34 cellular contexts compared by ENCODE assay signal in genomic region chr20:23662276-23662870, GRCh38. TPM values are rescaled to one million over a fixed set of nuclear protein-coding genes. Genes with fewer than 3 reads are reported as not detected.
"Had no signal": no experiment of that assay in that cellular context is flagged by ENCODE, and none has a peak within 500 bp of the region (broad histone marks: within the 10 kb centered on the region; RNA-seq: fewer than 3 reads in every experiment).

No MANE protein-coding gene starts in this region.

- H3K4me3 ChIP-seq: adrenal gland, body of pancreas, gastrocnemius medialis had no signal

- H3K27me3 ChIP-seq: adrenal gland, body of pancreas, foreskin keratinocyte, gastrocnemius medialis had no signal

- DNase-seq: activated B cell treated with CpG ODN at 0.5 μM for 24 hours; activated CD4-positive, alpha-beta T cell treated with anti-CD3 and anti-CD28 coated beads for 48 hours; activated CD4-positive, alpha-beta T cell treated with anti-CD3 and anti-CD28 coated beads, Interleukin-2, amount 50 U/mL, for 1 hour; activated CD4-positive, alpha-beta T cell treated with anti-CD3 and anti-CD28 coated beads, Interleukin-2, amount 50 U/mL, for 48 hours; activated CD8-positive, alpha-beta memory T cell treated with anti-CD3 and anti-CD28 coated beads for 24 hours; activated CD8-positive, alpha-beta T cell treated with anti-CD3 and anti-CD28 coated beads for 36 hours; activated effector memory CD4-positive, alpha-beta T cell treated with Interleukin-2 at 50 U/mL for 16 hours; activated gamma-delta T cell treated with Interleukin-2 at 50 U/mL for 16 hours; activated naive CD4-positive, alpha-beta T cell treated with anti-CD3 and anti-CD28 coated beads, Interleukin-2, amount 50 U/mL, for 16 hours; activated naive CD4-positive, alpha-beta T cell treated with Interleukin-2 at 50 U/mL for 16 hours; activated naive CD8-positive, alpha-beta T cell treated with anti-CD3 and anti-CD28 coated beads, Interleukin-2, amount 50 U/mL, for 24 hours; activated T-cell treated with anti-CD3 and anti-CD28 coated beads, Interleukin-2, amount 50 U/mL, for 4 hours; adrenal gland; amygdala; aorta; body of pancreas; caudate nucleus; cortex of kidney; effector CD8-positive, alpha-beta T cell; foreskin keratinocyte; gastrocnemius medialis; glutamatergic neuron; T-helper 1 cell; T-helper 17 cell; T1000; WERI-Rb-1 had no signal

- H3K27ac ChIP-seq: adrenal gland, body of pancreas, foreskin keratinocyte, gastrocnemius medialis, WERI-Rb-1 had no signal

- H3K4me1 ChIP-seq: adrenal gland, foreskin keratinocyte had no signal

- H3K4me1 Mint-ChIP-seq: activated B cell treated with CpG ODN at 0.5 μM for 24 hours; activated naive CD8-positive, alpha-beta T cell treated with anti-CD3 and anti-CD28 coated beads, Interleukin-2, amount 50 U/mL, for 24 hours; activated T-helper 17 cell treated with anti-CD3 and anti-CD28 coated beads, Interleukin-2, amount 50 U/mL, for 72 hours; T-helper 17 cell had no signal

- H3K36me3 ChIP-seq: adrenal gland, gastrocnemius medialis, WERI-Rb-1 had no signal

- H3K27me3 Mint-ChIP-seq: activated B cell treated with CpG ODN at 0.5 μM for 24 hours; activated naive CD8-positive, alpha-beta T cell treated with anti-CD3 and anti-CD28 coated beads, Interleukin-2, amount 50 U/mL, for 24 hours; T-helper 17 cell had no signal

- H3K27ac Mint-ChIP-seq: activated B cell treated with CpG ODN at 0.5 μM for 24 hours; activated CD8-positive, alpha-beta T cell treated with anti-CD3 and anti-CD28 coated beads for 36 hours; activated naive CD8-positive, alpha-beta T cell; activated naive CD8-positive, alpha-beta T cell treated with anti-CD3 and anti-CD28 coated beads, Interleukin-2, amount 50 U/mL, for 24 hours; activated T-helper 17 cell treated with anti-CD3 and anti-CD28 coated beads, Interleukin-2, amount 50 U/mL, for 72 hours; T-helper 17 cell; T-helper 2 cell treated with Interferon-gamma antibody and Interleukin-4, amounts not matched to agents 5 μg/mL and 100 μg/mL, for 36 hours had no signal

- H3K9me3 Mint-ChIP-seq: activated B cell treated with CpG ODN at 0.5 μM for 24 hours; activated CD8-positive, alpha-beta T cell treated with anti-CD3 and anti-CD28 coated beads for 36 hours; activated naive CD8-positive, alpha-beta T cell treated with anti-CD3 and anti-CD28 coated beads, Interleukin-2, amount 50 U/mL, for 24 hours; activated T-cell treated with anti-CD3 and anti-CD28 coated beads, Interleukin-2, amount 50 U/mL, for 4 hours; activated T-helper 17 cell treated with anti-CD3 and anti-CD28 coated beads, Interleukin-2, amount 50 U/mL, for 72 hours; T-helper 2 cell treated with Interferon-gamma antibody and Interleukin-4, amounts not matched to agents 5 μg/mL and 100 μg/mL, for 36 hours had no signal

- ATAC-seq: activated CD4-positive, CD25-positive, alpha-beta regulatory T cell treated with anti-CD3 and anti-CD28 coated beads, Interleukin-2, amount 50 U/mL, for 24 hours; activated CD8-positive, alpha-beta T cell treated with anti-CD3 and anti-CD28 coated beads for 36 hours; activated naive CD8-positive, alpha-beta T cell treated with anti-CD3 and anti-CD28 coated beads, Interleukin-2, amount 50 U/mL, for 24 hours; activated T-cell treated with anti-CD3 and anti-CD28 coated beads, Interleukin-2, amount 50 U/mL, for 4 hours; activated T-helper 17 cell treated with anti-CD3 and anti-CD28 coated beads, Interleukin-2, amount 50 U/mL, for 72 hours; body of pancreas; esophagus mucosa; foreskin keratinocyte; gastrocnemius medialis; T-helper 17 cell had no signal

- H3K4me3 Mint-ChIP-seq: activated B cell treated with CpG ODN at 0.5 μM for 24 hours; activated CD8-positive, alpha-beta T cell treated with anti-CD3 and anti-CD28 coated beads for 36 hours; activated naive CD8-positive, alpha-beta T cell; activated naive CD8-positive, alpha-beta T cell treated with anti-CD3 and anti-CD28 coated beads, Interleukin-2, amount 50 U/mL, for 24 hours; activated T-cell treated with anti-CD3 and anti-CD28 coated beads, Interleukin-2, amount 50 U/mL, for 4 hours; activated T-helper 17 cell treated with anti-CD3 and anti-CD28 coated beads, Interleukin-2, amount 50 U/mL, for 72 hours; T-helper 17 cell; T-helper 2 cell treated with Interferon-gamma antibody and Interleukin-4, amounts not matched to agents 5 μg/mL and 100 μg/mL, for 36 hours had no signal

- H3K9me3 ChIP-seq: adrenal gland, body of pancreas, gastrocnemius medialis had no signal

RNA-seq across cellular contexts. Expression of gene CST3, which starts 24.6 kb away (rescaled TPM):
- total RNA-seq: activated B cell treated with CpG ODN at 0.5 μM for 24 hours; activated T-helper 17 cell treated with anti-CD3 and anti-CD28 coated beads, Interleukin-2, amount 50 U/mL, for 72 hours had no signal

RNA-seq across cellular contexts. Expression of gene CST4, which starts 26.5 kb away (rescaled TPM):
- total RNA-seq: activated B cell treated with CpG ODN at 0.5 μM for 24 hours; activated CD8-positive, alpha-beta T cell treated with anti-CD3 and anti-CD28 coated beads for 36 hours; activated T-cell treated with anti-CD3 and anti-CD28 coated beads, Interleukin-2, amount 50 U/mL, for 4 hours; activated T-helper 17 cell treated with anti-CD3 and anti-CD28 coated beads, Interleukin-2, amount 50 U/mL, for 72 hours; adrenal gland; aorta; body of pancreas; chondrocyte; dermis microvascular lymphatic vessel endothelial cell; epithelial cell of proximal tubule; esophagus mucosa; foreskin keratinocyte; gastrocnemius medialis; T-helper 17 cell had no signal
- polyA plus RNA-seq: adrenal gland, aorta, foreskin keratinocyte had no signal

RNA-seq across cellular contexts. Expression of gene CST9, which starts 56.7 kb away (rescaled TPM):
- total RNA-seq: activated B cell treated with CpG ODN at 0.5 μM for 24 hours; activated CD8-positive, alpha-beta T cell treated with anti-CD3 and anti-CD28 coated beads for 36 hours; activated T-cell treated with anti-CD3 and anti-CD28 coated beads, Interleukin-2, amount 50 U/mL, for 4 hours; activated T-helper 17 cell treated with anti-CD3 and anti-CD28 coated beads, Interleukin-2, amount 50 U/mL, for 72 hours; adrenal gland; aorta; chondrocyte; dermis microvascular lymphatic vessel endothelial cell; epithelial cell of proximal tubule; esophagus mucosa; foreskin keratinocyte; gastrocnemius medialis; T-helper 17 cell had no signal
- polyA plus RNA-seq: adrenal gland, aorta, foreskin keratinocyte had no signal
